In genomic region chr10:31152421-31153133, GRCh38 we compare ENCODE assay signal across 23 cellular contexts.
DNase-seq lines count a peak whose midpoint lies in the region; ATAC-seq and TF ChIP-seq lines count a peak whose summit lies in the region.
"Had no signal": no experiment of that assay in that cellular context is flagged by ENCODE, and none has a peak within 500 bp of the region (broad histone marks: within the 10 kb centered on the region; RNA-seq: fewer than 3 reads in every experiment).

No MANE protein-coding gene starts in this region.

- CTCF ChIA-PET in IMR-90 (lab: Yijun Ruan, JAX): interaction anchor here (0.6 kb wide), 1 partner anchor 1378 kb away, joined by 3 read pairs; no protein-coding TSS in a partner anchor

- TF ChIP-seq POLR2A in IMR-90 (IDR thresholded peaks at IDR 0.05; ENCODE audit: low read depth, low read length) (no peak), esophagus muscularis mucosa (IDR thresholded peaks at IDR 0.05; ENCODE audit: low read depth) (no peak)

- H3K9me3 ChIP-seq in IMR-90 (ENCODE audit: control insufficient read depth, insufficient read depth, low read length) (no peaks in the 10 kb centered on the region), esophagus muscularis mucosa (no peaks in the 10 kb centered on the region)
- H3K9me3 ChIP-seq: ovary, right lobe of liver, tibial artery had no signal

- H2BK120ac ChIP-seq in IMR-90 (ENCODE audit: low read depth, low read length): peak overlapping the region; percentile 75

- BruUV-seq in IMR-90 (replicated peaks; lab: Mats Ljungman, UMichigan): no TSS peak

- H3K56ac ChIP-seq in IMR-90 (ENCODE audit: extremely low read depth, insufficient read depth, low read length): no peak overlapping the region

- H3K9me3 Mint-ChIP-seq in osteocyte (ENCODE audit: unreplicated experiment) (no peaks in the 10 kb centered on the region), type B pancreatic cell (peaks cover 4% of the 10 kb centered on the region)
- H3K9me3 Mint-ChIP-seq: activated naive CD4-positive, alpha-beta T cell treated with anti-CD3 and anti-CD28 coated beads for 36 hours had no signal

- no peak for TF ChIP-seq RAD21 in IMR-90 (IDR thresholded peaks at IDR 0.05; ENCODE audit: low read length)

- H3K9ac ChIP-seq in IMR-90 (ENCODE audit: low read depth, low read length): no peak overlapping the region

- H2AK9ac ChIP-seq in IMR-90 (replicated peaks; ENCODE audit: low read depth, low read length, poor library complexity): no peak overlapping the region

- H4K8ac ChIP-seq in IMR-90 (ENCODE audit: low read depth in 2 of 2, low read length in 2 of 2): no peak overlapping the region

- TF ChIP-seq EP300 in esophagus muscularis mucosa (IDR thresholded peaks at IDR 0.05): no peak

- H3K36me3 ChIP-seq in IMR-90 (ENCODE audit: control insufficient read depth, insufficient read depth, low read length) (no peaks in the 10 kb centered on the region), esophagus muscularis mucosa (no peaks in the 10 kb centered on the region)
- H3K36me3 ChIP-seq: ovary, right lobe of liver, tibial artery had no signal

- in situ Hi-C loops in IMR-90 (cut with MboI; ENCODE audit: low sequenced_read_pairs) (no loop called here), GM13977 (cut with MboI; ENCODE audit: low pct_unique_long_range_greater_than_20kb, low sequenced_read_pairs, unreplicated experiment) (no loop called here)

- H3K4me2 ChIP-seq in IMR-90 (ENCODE audit: low read depth, low read length): no peak overlapping the region

- intact Hi-C loops in IMR-90 (cut with micrococcal nuclease) (no loop called here), esophagus muscularis mucosa (cut with DNase I) (no loop called here)

- no peaks in the 10 kb centered on the region for H4K20me1 ChIP-seq in IMR-90 (ENCODE audit: insufficient read depth, low read length)

- H3K27me3 Mint-ChIP-seq in osteocyte (ENCODE audit: unreplicated experiment) (no peaks in the 10 kb centered on the region), type B pancreatic cell (no peaks in the 10 kb centered on the region)
- H3K27me3 Mint-ChIP-seq: activated T-cell treated with anti-CD3 and anti-CD28 coated beads, Interleukin-2, amount 50 U/mL, for 24 hours; CD4-positive, CD25-positive, alpha-beta regulatory T cell; naive thymus-derived CD4-positive, alpha-beta T cell; stimulated activated naive CD8-positive, alpha-beta T cell treated with anti-CD3 and anti-CD28 coated beads, Interleukin-15, amount 100 ng/mL, for 72 hours had no signal

- ATAC-seq in IMR-90 (ENCODE audit: low read depth): no peak
- ATAC-seq: activated CD4-positive, CD25-positive, alpha-beta regulatory T cell treated with anti-CD3 and anti-CD28 coated beads, Interleukin-2, amount 50 U/mL, for 24 hours; naive thymus-derived CD4-positive, alpha-beta T cell; stimulated activated naive CD8-positive, alpha-beta T cell treated with anti-CD3 and anti-CD28 coated beads, Interleukin-15, amount 100 ng/mL, for 72 hours had no signal

- peak overlapping the region; percentile 79 for H3K27ac Mint-ChIP-seq in osteocyte (ENCODE audit: unreplicated experiment)
- H3K27ac Mint-ChIP-seq in type B pancreatic cell: no peak overlapping the region
- H3K27ac Mint-ChIP-seq: activated naive CD4-positive, alpha-beta T cell treated with anti-CD3 and anti-CD28 coated beads for 36 hours; activated T-cell treated with anti-CD3 and anti-CD28 coated beads, Interleukin-2, amount 50 U/mL, for 24 hours; naive thymus-derived CD4-positive, alpha-beta T cell; stimulated activated naive CD8-positive, alpha-beta T cell treated with anti-CD3 and anti-CD28 coated beads, Interleukin-15, amount 100 ng/mL, for 72 hours had no signal

- H3K18ac ChIP-seq in IMR-90 (ENCODE audit: low read depth, low read length): 0 out of 2 replicates have a peak overlapping the region, but pooled peaks have one; percentile 15

- H3K14ac ChIP-seq in IMR-90 (replicated peaks; ENCODE audit: low read depth, low read length): peak overlapping the region; percentile 42; the same call in 1 of the 2 replicates

- 0 out of 2 replicates have a peak overlapping the region, but pooled peaks have one; percentile 15 for H3K23ac ChIP-seq in IMR-90 (ENCODE audit: low read depth, low read length)

- no peak overlapping the region for H3K27ac ChIP-seq in IMR-90 (ENCODE audit: insufficient read depth, low read length)
- H3K27ac ChIP-seq in esophagus muscularis mucosa (replicated peaks in 1 of 4): no peak overlapping the region
- H3K27ac ChIP-seq: ovary, right lobe of liver, tibial artery had no signal

- dilution Hi-C loops in IMR-90 (cut with HindIII; ENCODE audit: low sequenced_read_pairs, unreplicated experiment): no loop called here

- peak overlapping the region; percentile 21; the same call in 1 of the 2 replicates for H2BK20ac ChIP-seq in IMR-90 (ENCODE audit: low read depth, low read length)

- no peaks in the 10 kb centered on the region for H3K36me3 Mint-ChIP-seq in osteocyte (ENCODE audit: unreplicated experiment)
- H3K36me3 Mint-ChIP-seq in type B pancreatic cell: no peaks in the 10 kb centered on the region
- H3K36me3 Mint-ChIP-seq: CD4-positive, CD25-positive, alpha-beta regulatory T cell had no signal

- H2BK5ac ChIP-seq in IMR-90 (ENCODE audit: low read depth, low read length, poor library complexity, severe bottlenecking): no peak overlapping the region

- H2BK15ac ChIP-seq in IMR-90 (ENCODE audit: low read depth, low read length): peak overlapping the region; percentile 58; the same call in 1 of the 3 replicates

- H3K4me1 Mint-ChIP-seq in osteocyte (ENCODE audit: unreplicated experiment) (peaks cover 54% of the 10 kb centered on the region), type B pancreatic cell (ENCODE audit: unreplicated experiment) (peaks cover 18% of the 10 kb centered on the region)
- H3K4me1 Mint-ChIP-seq: CD4-positive, CD25-positive, alpha-beta regulatory T cell had no signal

- peaks cover 4% of the 10 kb centered on the region for H3K4me1 ChIP-seq in IMR-90 (ENCODE audit: control insufficient read depth, insufficient read depth, low read length)
- H3K4me1 ChIP-seq in esophagus muscularis mucosa: peaks cover 7 to 13% (median 8%) of the 10 kb centered on the region in 4 donors
- H3K4me1 ChIP-seq: right lobe of liver had no signal

- POLR2A ChIA-PET in IMR-90 (lab: Charles Lee; ENCODE audit: unreplicated experiment): no interaction called here

- no peak overlapping the region for H4K5ac ChIP-seq in IMR-90 (ENCODE audit: low read depth, low read length)

- peaks cover 0 to 4% of the 10 kb centered on the region in 2 experiments; a peak in 1 of 4 replicates for H3K79me1 ChIP-seq in IMR-90 (ENCODE audit: low read depth in 1 of 2, low read length in 2 of 2)

- no peak overlapping the region for H2AFZ ChIP-seq in IMR-90 (replicated peaks; ENCODE audit: low read length, poor library complexity)

- H3K4me3 ChIP-seq in IMR-90 (ENCODE audit: insufficient read depth, low read depth, low read length) (no peak overlapping the region), esophagus muscularis mucosa (no peak overlapping the region)
- H3K4me3 ChIP-seq: ovary, right lobe of liver, tibial artery had no signal

- peak overlapping the region; percentile 58 for H3K4ac ChIP-seq in IMR-90 (ENCODE audit: low read depth, low read length)

- no peak for DNase-seq in IMR-90
- peak; percentile 52 for DNase-seq in SK-N-DZ (ENCODE audit: low spot score)
- DNase-seq in esophagus muscularis mucosa (ENCODE audit: extremely low spot score): peak; percentile 50
- no peak for DNase-seq in osteocyte (ENCODE audit: extremely low spot score, unreplicated experiment)
- no peak for DNase-seq in NCI-H446 treated with DMSO at 0.1 percent for 48 hours (lab: John Stamatoyannopoulos, UW)
- DNase-seq in GM13977 (ENCODE audit: low spot score): no peak
- DNase-seq in type B pancreatic cell (ENCODE audit: extremely low spot score, unreplicated experiment): no peak
- DNase-seq: activated naive CD4-positive, alpha-beta T cell treated with anti-CD3 and anti-CD28 coated beads for 36 hours; activated T-cell treated with anti-CD3 and anti-CD28 coated beads, Interleukin-2, amount 50 U/mL, for 24 hours; amniotic stem cell; CD4-positive, CD25-positive, alpha-beta regulatory T cell; central memory CD4-positive, alpha-beta T cell; glutamatergic neuron; naive thymus-derived CD4-positive, alpha-beta T cell; NCI-H1105; NCI-H1930; NCI-H2227 treated with DMSO at 0.1 percent for 48 hours; NCI-H774; ovary; right lobe of liver; stimulated activated naive CD8-positive, alpha-beta T cell treated with anti-CD3 and anti-CD28 coated beads, Interleukin-15, amount 100 ng/mL, for 72 hours; tibial artery had no signal

- TF ChIP-seq CTCF in IMR-90 (conservative IDR thresholded peaks at IDR 0.05; ENCODE audit: low read depth, low read length) (no peak), esophagus muscularis mucosa (IDR thresholded peaks at IDR 0.05) (no peak), osteocyte (IDR thresholded peaks at IDR 0.05) (no peak), GM13977 (IDR thresholded peaks at IDR 0.05; ENCODE audit: extremely low read depth, insufficient read depth, missing control alignments) (no peak), type B pancreatic cell (conservative IDR thresholded peaks at IDR 0.05) (no peak)

- no peak overlapping the region for H3K4me3 Mint-ChIP-seq in osteocyte (ENCODE audit: unreplicated experiment)
- no peak overlapping the region for H3K4me3 Mint-ChIP-seq in type B pancreatic cell
- H3K4me3 Mint-ChIP-seq: activated naive CD4-positive, alpha-beta T cell treated with anti-CD3 and anti-CD28 coated beads for 36 hours; activated T-cell treated with anti-CD3 and anti-CD28 coated beads, Interleukin-2, amount 50 U/mL, for 24 hours; CD4-positive, CD25-positive, alpha-beta regulatory T cell; naive thymus-derived CD4-positive, alpha-beta T cell; stimulated activated naive CD8-positive, alpha-beta T cell treated with anti-CD3 and anti-CD28 coated beads, Interleukin-15, amount 100 ng/mL, for 72 hours had no signal

- peaks cover 9% of the 10 kb centered on the region for H3K9me1 ChIP-seq in IMR-90 (ENCODE audit: insufficient read depth, low read length)

- H2AK5ac ChIP-seq in IMR-90 (ENCODE audit: low read depth, low read length): peak overlapping the region; percentile 10; the same call in 1 of the 2 replicates

- peak overlapping the region; percentile 36; the same call in 1 of the 2 replicates for H4K91ac ChIP-seq in IMR-90 (ENCODE audit: insufficient read depth, low read depth, low read length)

- whole genome bisulfite sequencing in IMR-90 (ENCODE audit: extremely low coverage in 2 of 2, insufficient read length in 1 of 2), 2 experiments: no CpG with 5 or more reads among the region's 1 CpG
- no CpG with 5 or more reads among the region's 1 CpG for WGBS in esophagus muscularis mucosa

- H3K27me3 ChIP-seq in IMR-90 (ENCODE audit: control insufficient read depth, insufficient read depth, low read length): no peaks in the 10 kb centered on the region
- no peaks in the 10 kb centered on the region for H3K27me3 ChIP-seq in esophagus muscularis mucosa
- H3K27me3 ChIP-seq: ovary, right lobe of liver, tibial artery had no signal

TF ChIP-seq in IMR-90, 13 proteins besides CTCF, POLR2A, EP300 and RAD21 (continues in another document):
- TF ChIP-seq MAZ (IDR thresholded peaks at IDR 0.05; ENCODE audit: borderline replicate concordance, low read depth, low read length) (no peak), RCOR1 (IDR thresholded peaks at IDR 0.05; ENCODE audit: insufficient replicate concordance, low read length) (no peak), MAFK (IDR thresholded peaks at IDR 0.05; ENCODE audit: low read depth, low read length) (no peak), CHD1 (IDR thresholded peaks at IDR 0.05; ENCODE audit: low read depth, low read length) (no peak)

Comparison
In these comparisons a context has a peak if more than half of its experiments do, and no peak if none do; other contexts are left out.
1. DNase-seq: peak in SK-N-DZ (single experiment) and esophagus muscularis mucosa (single experiment); none in IMR-90 (single experiment), osteocyte (single experiment), NCI-H446 treated with DMSO at 0.1 percent for 48 hours (single experiment), GM13977 (single experiment) and type B pancreatic cell (single experiment).